ENCODE assay signal across 8 cellular contexts in genomic region chr9:16726718-16727451, GRCh38.
A peak's percentile ranks its signal among the peaks of the same experiment; 100 is the strongest.
DNase-seq lines count a peak whose midpoint lies in the region; ATAC-seq, FAIRE-seq and TF ChIP-seq lines count a peak whose summit lies in the region.

No MANE protein-coding gene starts in this region.

- H3K36me3 Mint-ChIP-seq in naive thymus-derived CD8-positive, alpha-beta T cell = peaks cover 0 to 5% (median 0%) of the 10 kb centered on the region in 3 donors
- no peaks in the 10 kb centered on the region for H3K36me3 Mint-ChIP-seq in activated CD8-positive, alpha-beta memory T cell treated with anti-CD3 and anti-CD28 coated beads, Interleukin-2, amount 10 ng/mL, durations not matched to agents 7 days and 5 days

- H3K4me3 Mint-ChIP-seq in naive thymus-derived CD8-positive, alpha-beta T cell = peak overlapping the region in 5 of 10 donors; percentile 26 to 61 (median 52)
- H3K4me3 Mint-ChIP-seq in activated CD8-positive, alpha-beta memory T cell treated with anti-CD3 and anti-CD28 coated beads, Interleukin-2, amount 10 ng/mL, durations not matched to agents 7 days and 5 days = no peak overlapping the region

- POLR2A ChIA-PET in naive thymus-derived CD8-positive, alpha-beta T cell (lab: Charles Lee) = no interaction called here

- ATAC-seq in naive thymus-derived CD8-positive, alpha-beta T cell = no peak
- no peak for ATAC-seq in GM21360 (IDR thresholded peaks at IDR 0.05; ENCODE audit: unreplicated experiment)
- ATAC-seq in activated CD8-positive, alpha-beta memory T cell treated with anti-CD3 and anti-CD28 coated beads, Interleukin-2, amount 10 ng/mL, durations not matched to agents 7 days and 5 days = no peak

- TF ChIP-seq CTCF in astrocyte of the cerebellum (IDR thresholded peaks at IDR 0.05; ENCODE audit: low read depth, low read length, missing control alignments) = no peak
- TF ChIP-seq CTCF in prostate gland (IDR thresholded peaks at IDR 0.05) = no peak

- H3K4me3 ChIP-seq in astrocyte of the cerebellum (ENCODE audit: low read depth, low read length) (peak overlapping the region; percentile 61), prostate gland (peak overlapping the region; percentile 40 to 43)

- no peaks in the 10 kb centered on the region for H3K9me3 ChIP-seq in prostate gland

- H3K27ac Mint-ChIP-seq in naive thymus-derived CD8-positive, alpha-beta T cell = no peak overlapping the region
- H3K27ac Mint-ChIP-seq in activated CD8-positive, alpha-beta memory T cell treated with anti-CD3 and anti-CD28 coated beads, Interleukin-2, amount 10 ng/mL, durations not matched to agents 7 days and 5 days = no peak overlapping the region

- H3K27ac ChIP-seq in prostate gland = peak overlapping the region; percentile 80 to 88

- no peaks in the 10 kb centered on the region for H3K36me3 ChIP-seq in prostate gland

- peaks cover 0 to 8% (median 2%) of the 10 kb centered on the region in 4 donors for H3K4me1 Mint-ChIP-seq in naive thymus-derived CD8-positive, alpha-beta T cell
- H3K4me1 Mint-ChIP-seq in activated CD8-positive, alpha-beta memory T cell treated with anti-CD3 and anti-CD28 coated beads, Interleukin-2, amount 10 ng/mL, durations not matched to agents 7 days and 5 days = no peaks in the 10 kb centered on the region

- peak; percentile 93 for FAIRE-seq in G401.6 (lab: Jason Lieb, UNC)

- peak; percentile 79 for DNase-seq in NCI-H1092 treated with DMSO at 0.1 percent for 48 hours (lab: John Stamatoyannopoulos, UW)
- DNase-seq in astrocyte of the cerebellum (ENCODE audit: low read depth) = peak; percentile 55
- peak; percentile 50 for DNase-seq in hepatic stellate cell (ENCODE audit: low spot score)
- peak; percentile 69 for DNase-seq in prostate gland (ENCODE audit: low spot score)
- no peak for DNase-seq in naive thymus-derived CD8-positive, alpha-beta T cell
- no peak for DNase-seq in activated CD8-positive, alpha-beta memory T cell treated with anti-CD3 and anti-CD28 coated beads, Interleukin-2, amount 10 ng/mL, durations not matched to agents 7 days and 5 days

- H3K27me3 Mint-ChIP-seq in naive thymus-derived CD8-positive, alpha-beta T cell = peaks cover 29 to 52% (median 39%) of the 10 kb centered on the region in 5 donors
- H3K27me3 Mint-ChIP-seq in activated CD8-positive, alpha-beta memory T cell treated with anti-CD3 and anti-CD28 coated beads, Interleukin-2, amount 10 ng/mL, durations not matched to agents 7 days and 5 days = peaks cover 19% of the 10 kb centered on the region

- in situ Hi-C loops in astrocyte of the cerebellum (cut with HindIII; ENCODE audit: low sequenced_read_pairs) = loop anchor here (25.0 kb wide), 1 partner anchor 865 kb away; no protein-coding TSS in a partner anchor

- CTCF ChIA-PET in activated CD8-positive, alpha-beta memory T cell treated with anti-CD3 and anti-CD28 coated beads, Interleukin-2, amount 10 ng/mL, durations not matched to agents 7 days and 5 days (lab: Charles Lee) = no interaction called here

- no peaks in the 10 kb centered on the region for H3K9me3 Mint-ChIP-seq in naive thymus-derived CD8-positive, alpha-beta T cell
- no peaks in the 10 kb centered on the region for H3K9me3 Mint-ChIP-seq in activated CD8-positive, alpha-beta memory T cell treated with anti-CD3 and anti-CD28 coated beads, Interleukin-2, amount 10 ng/mL, durations not matched to agents 7 days and 5 days (ENCODE audit: low read depth)

- H3K4me1 ChIP-seq in prostate gland (replicated peaks) = no peaks in the 10 kb centered on the region

- under 1% methylated on average over 59 of the region's 60 CpGs for WGBS in prostate gland

- H3K27me3 ChIP-seq in prostate gland (replicated peaks; ENCODE audit: insufficient read depth) = no peaks in the 10 kb centered on the region

- no peak for TF ChIP-seq POLR2A in prostate gland (IDR thresholded peaks at IDR 0.05)

- intact Hi-C loops in prostate gland (cut with DNase I) = loop anchor here (2.0 to 10.0 kb wide), 2 partner anchors 142 to 212 kb away; no protein-coding TSS in a partner anchor

Comparison
In these comparisons a context has a peak if more than half of its experiments do, and no peak if none do; other contexts are left out.
1. DNase-seq: peak in NCI-H1092 treated with DMSO at 0.1 percent for 48 hours (single experiment), astrocyte of the cerebellum (single experiment), hepatic stellate cell (single experiment) and prostate gland (single experiment); none in naive thymus-derived CD8-positive, alpha-beta T cell (0 of 10) and activated CD8-positive, alpha-beta memory T cell treated with anti-CD3 and anti-CD28 coated beads, Interleukin-2, amount 10 ng/mL, durations not matched to agents 7 days and 5 days (single experiment).